8 cellular contexts compared by ENCODE assay signal in genomic region chr6:44245391-44245911, GRCh38. TPM values are rescaled to one million over a fixed set of nuclear protein-coding genes. Genes with fewer than 3 reads are reported as not detected.
DNase-seq lines count a peak whose midpoint lies in the region; ATAC-seq and TF ChIP-seq lines count a peak whose summit lies in the region.

No MANE protein-coding gene starts in this region.

- peak overlapping the region; percentile 96 for H4K91ac ChIP-seq in mesenchymal stem cell (ENCODE audit: low read length)

- peak overlapping the region; percentile 94 for H3K9ac ChIP-seq in mesenchymal stem cell (ENCODE audit: low read length)

- CTCF ChIA-PET in activated naive CD4-positive, alpha-beta T cell treated with anti-CD3 and anti-CD28 coated beads for 36 hours (lab: Charles Lee), result interaction anchor here (0.6 to 8.0 kb wide), 8 partner anchors 8 to 204 kb away, joined by 3 to 66 read pairs (median 4); partner anchors contain the start of gene SLC35B2
- CTCF ChIA-PET in MCF 10A (lab: Yijun Ruan, JAX), result interaction anchor here (0.5 to 2.7 kb wide), 11 partner anchors 8 to 573 kb away, joined by 3 to 16 read pairs (median 4); no protein-coding TSS in a partner anchor

- DNase-seq in activated naive CD4-positive, alpha-beta T cell treated with anti-CD3 and anti-CD28 coated beads for 36 hours, result no peak
- no peak for DNase-seq in activated naive CD4-positive, alpha-beta T cell treated with anti-CD3 and anti-CD28 coated beads, Interleukin-2, amount 50 U/mL, for 16 hours
- DNase-seq in MCF 10A (ENCODE audit: unreplicated experiment) (no peak), mesenchymal stem cell (no peak), upper lobe of left lung (no peak), HuH-7 (ENCODE audit: low spot score) (no peak), NCI-H345 (lab: John Stamatoyannopoulos, UW) (no peak)

- POLR2A ChIA-PET in MCF 10A (lab: Yijun Ruan, JAX), result interaction anchor here (0.6 to 5.0 kb wide), 13 partner anchors 9 to 520 kb away, joined by 3 to 121 read pairs (median 6); partner anchors contain the start of genes SLC29A1, SLC35B2 and TMEM63B

- peak overlapping the region; percentile 54 to 87 for H3K4me3 ChIP-seq in mesenchymal stem cell (ENCODE audit: insufficient read depth in 1 of 2, low read depth in 1 of 2, low read length in 2 of 2)
- H3K4me3 ChIP-seq in upper lobe of left lung, result peak overlapping the region in 3 of 4 donors; percentile 79 to 98 (median 88)

- H3K4me3 Mint-ChIP-seq in activated naive CD4-positive, alpha-beta T cell treated with anti-CD3 and anti-CD28 coated beads for 36 hours, result peak overlapping the region; percentile 95
- H3K4me3 Mint-ChIP-seq in MCF 10A (ENCODE audit: unreplicated experiment), result peak overlapping the region; percentile 95

- H2BK120ac ChIP-seq in mesenchymal stem cell (ENCODE audit: low read depth, low read length), result peak overlapping the region; percentile 87

- peak overlapping the region in 1 of 2 experiments; percentile 40 for H3K23ac ChIP-seq in mesenchymal stem cell (ENCODE audit: low read length in 2 of 2)

- TF ChIP-seq CTCF in MCF 10A (IDR thresholded peaks at IDR 0.05; ENCODE audit: unreplicated experiment) (no peak), upper lobe of left lung (IDR thresholded peaks at IDR 0.05) (no peak)

- H3K4me1 ChIP-seq in mesenchymal stem cell (ENCODE audit: control insufficient read depth, insufficient read depth, low read depth, low read length), result peaks cover 13% of the 10 kb centered on the region
- H3K4me1 ChIP-seq in upper lobe of left lung, result peaks cover 12 to 28% (median 23%) of the 10 kb centered on the region in 4 donors

- H3K36me3 Mint-ChIP-seq in activated naive CD4-positive, alpha-beta T cell treated with anti-CD3 and anti-CD28 coated beads for 36 hours (ENCODE audit: low read depth), result peaks cover 36% of the 10 kb centered on the region
- peaks cover 40% of the 10 kb centered on the region for H3K36me3 Mint-ChIP-seq in MCF 10A (ENCODE audit: insufficient read depth, unreplicated experiment)

- no peaks in the 10 kb centered on the region for H3K9me3 Mint-ChIP-seq in activated naive CD4-positive, alpha-beta T cell treated with anti-CD3 and anti-CD28 coated beads for 36 hours
- H3K9me3 Mint-ChIP-seq in MCF 10A (ENCODE audit: unreplicated experiment), result no peaks in the 10 kb centered on the region

- peaks cover 4% of the 10 kb centered on the region for H3K27me3 Mint-ChIP-seq in activated naive CD4-positive, alpha-beta T cell treated with anti-CD3 and anti-CD28 coated beads for 36 hours (ENCODE audit: low read depth)
- H3K27me3 Mint-ChIP-seq in MCF 10A (ENCODE audit: insufficient read depth, unreplicated experiment), result no peaks in the 10 kb centered on the region

- H3K27me3 ChIP-seq in mesenchymal stem cell (ENCODE audit: control insufficient read depth in 1 of 2, insufficient read depth in 1 of 2, low read length in 2 of 2) (no peaks in the 10 kb centered on the region), upper lobe of left lung (no peaks in the 10 kb centered on the region)

- H2AK5ac ChIP-seq in mesenchymal stem cell (ENCODE audit: low read length, severe bottlenecking), result peak overlapping the region; percentile 29

- no peak for TF ChIP-seq POLR2A in upper lobe of left lung (IDR thresholded peaks at IDR 0.05)

- intact Hi-C loops in activated naive CD4-positive, alpha-beta T cell treated with anti-CD3 and anti-CD28 coated beads for 36 hours (cut with micrococcal nuclease), result no loop called here
- intact Hi-C loops in MCF 10A (cut with micrococcal nuclease), result loop anchor here (10.0 kb wide), 1 partner anchor 471 kb away; the partner anchor contains the start of gene VEGFA

- no peak for ATAC-seq in upper lobe of left lung (ENCODE audit: low FRiP score in 2 of 2)
- no peak for ATAC-seq in HG02678 (IDR thresholded peaks at IDR 0.05; ENCODE audit: unreplicated experiment)

- H3K4me1 Mint-ChIP-seq in activated naive CD4-positive, alpha-beta T cell treated with anti-CD3 and anti-CD28 coated beads for 36 hours (ENCODE audit: low read depth), result peaks cover 34% of the 10 kb centered on the region
- peaks cover 29% of the 10 kb centered on the region for H3K4me1 Mint-ChIP-seq in MCF 10A (ENCODE audit: insufficient read depth, unreplicated experiment)

- peak overlapping the region in 1 of 2 experiments; percentile 86 for H3K14ac ChIP-seq in mesenchymal stem cell (ENCODE audit: low read length in 2 of 2)

- TF ChIP-seq EP300 in upper lobe of left lung (IDR thresholded peaks at IDR 0.05), result no peak

- peak overlapping the region; percentile 86 for H3K4me2 ChIP-seq in mesenchymal stem cell (ENCODE audit: low read length, poor library complexity, severe bottlenecking)

- H2BK5ac ChIP-seq in mesenchymal stem cell (ENCODE audit: low read depth, low read length, poor library complexity, severe bottlenecking), result no peak overlapping the region

- H3K9me3 ChIP-seq in mesenchymal stem cell (ENCODE audit: control insufficient read depth, low read length), result no peaks in the 10 kb centered on the region
- H3K9me3 ChIP-seq in upper lobe of left lung, result no peaks in the 10 kb centered on the region

- peak overlapping the region; percentile 94 for H4K8ac ChIP-seq in mesenchymal stem cell (ENCODE audit: low read length)

- peak overlapping the region; percentile 76 for H2AFZ ChIP-seq in mesenchymal stem cell (ENCODE audit: low read depth, low read length)

- H3K27ac ChIP-seq in mesenchymal stem cell (ENCODE audit: low read length, poor library complexity, severe bottlenecking) (peak overlapping the region; percentile 34), upper lobe of left lung (peak overlapping the region; percentile 88 to 99 (median 94))

- H3K18ac ChIP-seq in mesenchymal stem cell (ENCODE audit: low read depth in 1 of 2, low read length in 2 of 2), result peak overlapping the region; percentile 84 to 94

- H3K27ac Mint-ChIP-seq in activated naive CD4-positive, alpha-beta T cell treated with anti-CD3 and anti-CD28 coated beads for 36 hours, result peak overlapping the region; percentile 97
- H3K27ac Mint-ChIP-seq in MCF 10A (ENCODE audit: low read depth, unreplicated experiment), result peak overlapping the region; percentile 50

- H3K79me1 ChIP-seq in mesenchymal stem cell (replicated peaks; ENCODE audit: low read length, poor library complexity, severe bottlenecking), result peaks cover 2% of the 10 kb centered on the region

- 77% methylated on average over 11 of the region's 12 CpGs for WGBS in mesenchymal stem cell
- WGBS in upper lobe of left lung, 2 donors, result 76 to 79% methylated on average over 10 to 12 of the region's 12 CpGs

- no TSS peak for BruUV-seq in MCF 10A (replicated peaks; lab: Mats Ljungman, UMichigan)

- peak overlapping the region; percentile 78 for H2BK15ac ChIP-seq in mesenchymal stem cell (ENCODE audit: low read depth, poor library complexity, severe bottlenecking)

- peaks cover 7 to 21% of the 10 kb centered on the region in 2 experiments for H3K36me3 ChIP-seq in mesenchymal stem cell (ENCODE audit: control insufficient read depth in 1 of 2, insufficient read depth in 2 of 2, low read depth in 1 of 2, low read length in 2 of 2)
- H3K36me3 ChIP-seq in upper lobe of left lung, result peaks cover 13 to 19% (median 17%) of the 10 kb centered on the region in 4 donors

- H3K4ac ChIP-seq in mesenchymal stem cell (ENCODE audit: low read depth in 1 of 2, low read length in 2 of 2), result peak overlapping the region; percentile 71 to 77

- peak overlapping the region; percentile 12 to 19 for H2BK12ac ChIP-seq in mesenchymal stem cell (ENCODE audit: low read length in 2 of 2)

RNA-seq across cellular contexts. Expression of gene HSP90AB1, which starts 1.4 kb away (rescaled TPM):
- 1,000 to 10,000 TPM; 1,951 to 2,044 TPM for total RNA-seq in activated naive CD4-positive, alpha-beta T cell treated with anti-CD3 and anti-CD28 coated beads for 36 hours
- total RNA-seq in MCF 10A (2022), result 546 and 577 TPM in 2 replicates
- polyA plus RNA-seq in mesenchymal stem cell (2013, experiment 1 of 2), result 545 TPM
- polyA plus RNA-seq in mesenchymal stem cell (2013, experiment 2 of 2), result 525 TPM
- total RNA-seq in upper lobe of left lung, result 100 to 1,000 TPM; 175 to 656 (median 471) TPM

RNA-seq across cellular contexts. Expression of gene SLC35B2, which starts 11.9 kb away (rescaled TPM):
- 1 to 10 TPM; 7.2 to 7.3 TPM for total RNA-seq in activated naive CD4-positive, alpha-beta T cell treated with anti-CD3 and anti-CD28 coated beads for 36 hours
- total RNA-seq in MCF 10A (2022), result 27.1 and 31.3 TPM in 2 replicates
- polyA plus RNA-seq in mesenchymal stem cell (2013, experiment 1 of 2), result 80.8 TPM
- 81.8 TPM for polyA plus RNA-seq in mesenchymal stem cell (2013, experiment 2 of 2)
- 10 to 100 TPM; 14.6 to 44.8 (median 29.8) TPM for total RNA-seq in upper lobe of left lung

RNA-seq across cellular contexts. Expression of gene NFKBIE, which starts 19.9 kb away (rescaled TPM):
- total RNA-seq in activated naive CD4-positive, alpha-beta T cell treated with anti-CD3 and anti-CD28 coated beads for 36 hours, result 1 to 10 TPM; 9.1 to 9.6 TPM
- total RNA-seq in MCF 10A (2022) (6.0 and 8.8 TPM in 2 replicates), upper lobe of left lung (10 to 100 TPM in 5 of 6 donors, 1 to 10 TPM in 1; 7.8 to 27.0 (median 13.6) TPM)
- polyA plus RNA-seq in mesenchymal stem cell (2013, experiment 1 of 2), result 4.9 TPM
- 4.8 TPM for polyA plus RNA-seq in mesenchymal stem cell (2013, experiment 2 of 2)

RNA-seq across cellular contexts. Expression of gene SLC29A1, which starts 22.1 kb away (rescaled TPM):
- 10 to 100 TPM; 32.7 to 33.4 TPM for total RNA-seq in activated naive CD4-positive, alpha-beta T cell treated with anti-CD3 and anti-CD28 coated beads for 36 hours
- total RNA-seq in MCF 10A (2022) (6.8 and 7.0 TPM in 2 replicates), upper lobe of left lung (10 to 100 TPM; 38.3 to 93.2 (median 45.8) TPM)
- 31.6 TPM for polyA plus RNA-seq in mesenchymal stem cell (2013, experiment 1 of 2)
- 29.2 TPM for polyA plus RNA-seq in mesenchymal stem cell (2013, experiment 2 of 2)

RNA-seq across cellular contexts. Expression of gene TMEM151B, which starts 24.8 kb away (rescaled TPM):
- total RNA-seq in activated naive CD4-positive, alpha-beta T cell treated with anti-CD3 and anti-CD28 coated beads for 36 hours, result not detected
- total RNA-seq in MCF 10A (2022), result not detected in 2 replicates
- not detected for polyA plus RNA-seq in mesenchymal stem cell (2013, experiment 1 of 2)
- polyA plus RNA-seq in mesenchymal stem cell (2013, experiment 2 of 2), result not detected
- total RNA-seq in upper lobe of left lung, result not detected
